Comparison of ENCODE assay signal across 9 cellular contexts in genomic region chr10:15461353-15462108, GRCh38.
A peak's percentile ranks its signal among the peaks of the same experiment; 100 is the strongest.
DNase-seq lines count a peak whose midpoint lies in the region; ATAC-seq and TF ChIP-seq lines count a peak whose summit lies in the region.
"Had no signal": no experiment of that assay in that cellular context is flagged by ENCODE, and none has a peak within 500 bp of the region (broad histone marks: within the 10 kb centered on the region; RNA-seq: fewer than 3 reads in every experiment).

No MANE protein-coding gene starts in this region.

- 52 to 53% methylated on average over 9 of the region's 9 CpGs for WGBS in sigmoid colon, 2 donors

- no peaks in the 10 kb centered on the region for H3K4me1 ChIP-seq in sigmoid colon

- no peaks in the 10 kb centered on the region for H3K36me3 ChIP-seq in sigmoid colon

- in situ Hi-C loops in GM13977 (cut with MboI; ENCODE audit: low pct_unique_long_range_greater_than_20kb, low sequenced_read_pairs, unreplicated experiment), result no loop called here

- no peak for TF ChIP-seq POLR2A in sigmoid colon (IDR thresholded peaks at IDR 0.05)

- H3K27me3 ChIP-seq in sigmoid colon, result no peaks in the 10 kb centered on the region

- TF ChIP-seq EP300 in sigmoid colon (IDR thresholded peaks at IDR 0.05), result no peak

- DNase-seq in GM13977 (ENCODE audit: low spot score), result peak; percentile 28
- peak; percentile 50 for DNase-seq in SW480 (ENCODE audit: low spot score)
- peak; percentile 13 for DNase-seq in foreskin melanocyte
- peak; percentile 66 for DNase-seq in stromal cell of bone marrow (ENCODE audit: low read depth)
- no peak for DNase-seq in sigmoid colon
- DNase-seq in activated CD4-positive, alpha-beta T cell treated with anti-CD3 and anti-CD28 coated beads for 4 hours, result no peak
- DNase-seq: activated naive CD8-positive, alpha-beta T cell treated with anti-CD3 and anti-CD28 coated beads, Interleukin-2, amount 10 ng/mL, durations not matched to agents 7 days and 5 days had no signal

- intact Hi-C loops in sigmoid colon (cut with DNase I), result no loop called here

- H3K9me3 ChIP-seq in sigmoid colon, result no peaks in the 10 kb centered on the region

- H3K27ac ChIP-seq in sigmoid colon, result no peak overlapping the region

- H3K4me3 ChIP-seq in sigmoid colon, result no peak overlapping the region

- TF ChIP-seq CTCF in GM13977 (IDR thresholded peaks at IDR 0.05; ENCODE audit: extremely low read depth, insufficient read depth, missing control alignments), result peak; percentile 33
- TF ChIP-seq CTCF in sigmoid colon (IDR thresholded peaks at IDR 0.05), result no peak

- no peak for ATAC-seq in HG03139 (IDR thresholded peaks at IDR 0.05; ENCODE audit: unreplicated experiment)
- no peak for ATAC-seq in HG03159 (IDR thresholded peaks at IDR 0.05; ENCODE audit: unreplicated experiment)

Comparison
In these comparisons a context has a peak if more than half of its experiments do, and no peak if none do; other contexts are left out.
1. DNase-seq: peak in GM13977 (single experiment), SW480 (single experiment), foreskin melanocyte (single experiment) and stromal cell of bone marrow (single experiment); none in sigmoid colon (single experiment) and activated CD4-positive, alpha-beta T cell treated with anti-CD3 and anti-CD28 coated beads for 4 hours (0 of 2).